ENCODE assay signal across 14 cellular contexts in the genomic region with DNA sequence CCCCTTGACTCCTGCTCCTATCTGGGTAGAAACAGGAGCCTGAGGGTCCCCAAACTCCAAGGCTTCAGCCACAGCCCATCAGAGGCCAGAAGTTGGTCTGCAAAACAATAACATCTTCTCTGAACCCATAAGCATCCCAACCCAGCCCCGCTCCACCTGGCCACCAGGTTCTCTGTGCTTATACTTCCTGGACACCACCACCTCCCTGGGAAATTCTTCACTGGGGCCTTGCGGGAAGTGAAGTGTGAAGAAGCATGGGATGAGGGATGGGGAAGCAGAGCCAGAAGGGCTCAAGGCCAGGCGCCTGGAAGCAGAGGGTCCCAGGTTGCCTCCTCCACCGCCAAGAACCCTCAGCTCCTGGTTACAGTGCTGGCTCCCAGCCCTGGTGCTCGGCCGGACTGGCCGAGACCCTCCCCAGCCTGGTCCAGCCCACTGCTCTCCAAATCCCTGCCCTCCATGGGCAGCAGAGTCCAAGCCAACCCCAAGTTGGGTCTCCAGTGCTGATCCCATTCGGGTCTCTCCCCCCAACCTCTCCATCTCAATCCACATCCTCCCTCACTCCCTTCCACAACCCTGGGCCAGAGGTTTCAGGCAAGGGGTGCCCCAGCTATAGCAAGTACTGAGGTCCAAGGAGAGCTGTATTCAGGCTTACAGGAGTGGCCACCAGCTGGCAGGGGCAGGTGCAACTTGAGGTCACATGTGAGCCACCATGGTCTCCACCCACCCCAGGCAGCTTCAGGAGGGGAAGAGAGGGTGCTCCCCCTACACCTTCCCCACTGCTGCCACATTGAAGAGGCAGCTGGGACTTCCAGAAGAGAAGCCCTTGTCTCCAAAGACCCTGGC.
DNase-seq lines count a peak whose midpoint lies in the region; ATAC-seq and TF ChIP-seq lines count a peak whose summit lies in the region.
"Had no signal": no experiment of that assay in that cellular context is flagged by ENCODE, and none has a peak within 500 bp of the region (broad histone marks: within the 10 kb centered on the region; RNA-seq: fewer than 3 reads in every experiment).

No MANE protein-coding gene starts in this region.

- H3K9me3 Mint-ChIP-seq in activated CD8-positive, alpha-beta memory T cell treated with anti-CD3 and anti-CD28 coated beads, Interleukin-2, amount 10 ng/mL, durations not matched to agents 7 days and 5 days (ENCODE audit: low read depth): no peaks in the 10 kb centered on the region
- H3K9me3 Mint-ChIP-seq: activated naive CD4-positive, alpha-beta T cell treated with anti-CD3 and anti-CD28 coated beads, Interleukin-2, amount 10 ng/mL, durations not matched to agents 7 days and 5 days had no signal

- H3K27ac ChIP-seq in ACC112 (ENCODE audit: low read depth, low read length) (no peak overlapping the region), Peyer's patch (peak overlapping the region in 3 of 4 donors; percentile 63 to 92 (median 80)), left ventricle myocardium inferior (replicated peaks) (peak overlapping the region; percentile 95), prostate gland (peak overlapping the region; percentile 91 to 92)
- H3K27ac ChIP-seq: epithelial cell of prostate, VCaP had no signal

- H3K36me3 ChIP-seq in ACC112 (ENCODE audit: insufficient read depth, low read length) (no peaks in the 10 kb centered on the region), Peyer's patch (no peaks in the 10 kb centered on the region), left ventricle myocardium inferior (peaks cover 3% of the 10 kb centered on the region), prostate gland (no peaks in the 10 kb centered on the region)
- H3K36me3 ChIP-seq: BE2C had no signal

- TF ChIP-seq CTCF in Peyer's patch (IDR thresholded peaks at IDR 0.05) (no peak), left ventricle myocardium inferior (IDR thresholded peaks at IDR 0.05; ENCODE audit: borderline replicate concordance) (no peak), prostate gland (IDR thresholded peaks at IDR 0.05) (no peak)

- H3K4me1 Mint-ChIP-seq in activated CD8-positive, alpha-beta memory T cell treated with anti-CD3 and anti-CD28 coated beads, Interleukin-2, amount 10 ng/mL, durations not matched to agents 7 days and 5 days: peaks cover 15% of the 10 kb centered on the region

- TF ChIP-seq POLR2A in Peyer's patch (IDR thresholded peaks at IDR 0.05) (no peak), prostate gland (IDR thresholded peaks at IDR 0.05) (no peak)

- H3K27ac Mint-ChIP-seq in activated CD8-positive, alpha-beta memory T cell treated with anti-CD3 and anti-CD28 coated beads, Interleukin-2, amount 10 ng/mL, durations not matched to agents 7 days and 5 days: no peak overlapping the region
- H3K27ac Mint-ChIP-seq: activated naive CD4-positive, alpha-beta T cell treated with anti-CD3 and anti-CD28 coated beads, Interleukin-2, amount 10 ng/mL, durations not matched to agents 7 days and 5 days had no signal

- DNase-seq in Peyer's patch: no peak
- DNase-seq in left ventricle myocardium inferior: no peak
- no peak for DNase-seq in prostate gland (ENCODE audit: low spot score)
- no peak for DNase-seq in germinal center (ENCODE audit: low spot score)
- no peak for DNase-seq in SKM-1 (lab: John Stamatoyannopoulos, UW; ENCODE audit: unreplicated experiment)
- no peak for DNase-seq in midbrain (lab: John Stamatoyannopoulos, UW)
- no peak for DNase-seq in activated CD8-positive, alpha-beta memory T cell treated with anti-CD3 and anti-CD28 coated beads, Interleukin-2, amount 10 ng/mL, durations not matched to agents 7 days and 5 days
- DNase-seq: activated naive CD4-positive, alpha-beta T cell treated with anti-CD3 and anti-CD28 coated beads, Interleukin-2, amount 10 ng/mL, durations not matched to agents 7 days and 5 days; BE2C; NCI-H1436 treated with DMSO at 0.1 percent for 48 hours had no signal

- H2AFZ ChIP-seq in ACC112 (ENCODE audit: low read length, unreplicated experiment): no peak overlapping the region

- H3K9me3 ChIP-seq in Peyer's patch (no peaks in the 10 kb centered on the region), left ventricle myocardium inferior (replicated peaks) (no peaks in the 10 kb centered on the region), prostate gland (no peaks in the 10 kb centered on the region)
- H3K9me3 ChIP-seq: BE2C had no signal

- CTCF ChIA-PET in activated CD8-positive, alpha-beta memory T cell treated with anti-CD3 and anti-CD28 coated beads, Interleukin-2, amount 10 ng/mL, durations not matched to agents 7 days and 5 days (lab: Charles Lee): interaction anchor here (1.0 kb wide), 1 partner anchor 143 kb away, joined by 3 read pairs; no protein-coding TSS in a partner anchor

- H3K4me3 ChIP-seq in ACC112 (ENCODE audit: low read depth, low read length): peak overlapping the region; percentile 84
- H3K4me3 ChIP-seq in Peyer's patch: peak overlapping the region; percentile 30 to 67 (median 44)
- peak overlapping the region; percentile 84 for H3K4me3 ChIP-seq in left ventricle myocardium inferior
- H3K4me3 ChIP-seq in prostate gland: peak overlapping the region; percentile 37 to 38

- H3K4me1 ChIP-seq in ACC112 (ENCODE audit: control insufficient read depth, insufficient read depth, low read length, unreplicated experiment) (peaks cover 53% of the 10 kb centered on the region), Peyer's patch (peaks cover 0 to 34% (median 0%) of the 10 kb centered on the region in 4 donors), left ventricle myocardium inferior (peaks cover 87% of the 10 kb centered on the region), prostate gland (replicated peaks) (peaks cover 4% of the 10 kb centered on the region)

- 63% methylated on average over 8 of the region's 8 CpGs for WGBS in prostate gland

- intact Hi-C loops in left ventricle myocardium inferior (cut with micrococcal nuclease): no loop called here
- intact Hi-C loops in prostate gland (cut with DNase I): no loop called here

- H3K27me3 Mint-ChIP-seq in activated CD8-positive, alpha-beta memory T cell treated with anti-CD3 and anti-CD28 coated beads, Interleukin-2, amount 10 ng/mL, durations not matched to agents 7 days and 5 days: peaks cover 31% of the 10 kb centered on the region

- no peaks in the 10 kb centered on the region for H3K27me3 ChIP-seq in ACC112 (ENCODE audit: insufficient read depth, low read length)
- H3K27me3 ChIP-seq in Peyer's patch: no peaks in the 10 kb centered on the region
- H3K27me3 ChIP-seq in left ventricle myocardium inferior (ENCODE audit: low read depth): no peaks in the 10 kb centered on the region
- no peaks in the 10 kb centered on the region for H3K27me3 ChIP-seq in prostate gland (replicated peaks; ENCODE audit: insufficient read depth)
- H3K27me3 ChIP-seq: BE2C had no signal

- H3K4me3 Mint-ChIP-seq in activated CD8-positive, alpha-beta memory T cell treated with anti-CD3 and anti-CD28 coated beads, Interleukin-2, amount 10 ng/mL, durations not matched to agents 7 days and 5 days: no peak overlapping the region
- H3K4me3 Mint-ChIP-seq: activated naive CD4-positive, alpha-beta T cell treated with anti-CD3 and anti-CD28 coated beads, Interleukin-2, amount 10 ng/mL, durations not matched to agents 7 days and 5 days had no signal

- no peak for ATAC-seq in activated CD8-positive, alpha-beta memory T cell treated with anti-CD3 and anti-CD28 coated beads, Interleukin-2, amount 10 ng/mL, durations not matched to agents 7 days and 5 days
- ATAC-seq: Panc1 had no signal

- no peaks in the 10 kb centered on the region for H3K36me3 Mint-ChIP-seq in activated CD8-positive, alpha-beta memory T cell treated with anti-CD3 and anti-CD28 coated beads, Interleukin-2, amount 10 ng/mL, durations not matched to agents 7 days and 5 days
- H3K36me3 Mint-ChIP-seq: activated naive CD4-positive, alpha-beta T cell treated with anti-CD3 and anti-CD28 coated beads, Interleukin-2, amount 10 ng/mL, durations not matched to agents 7 days and 5 days had no signal

- H3K79me2 ChIP-seq in ACC112 (ENCODE audit: control insufficient read depth, insufficient read depth, low read length, unreplicated experiment): peaks cover 66% of the 10 kb centered on the region
